Comparison of ENCODE assay signal across 28 cellular contexts in genomic region chr7:117766915-117767314, GRCh38.
"Had no signal": no experiment of that assay in that cellular context is flagged by ENCODE, and none has a peak within 500 bp of the region (broad histone marks: within the 10 kb centered on the region; RNA-seq: fewer than 3 reads in every experiment).

No MANE protein-coding gene starts in this region.

- H3K27me3 ChIP-seq: colonic mucosa, esophagus squamous epithelium, left lung, neural progenitor cell, right atrium auricular region, transverse colon, upper lobe of right lung, vagina had no signal

- H3K4me3 ChIP-seq: colonic mucosa, esophagus squamous epithelium, left lung, neural progenitor cell, prostate gland, right atrium auricular region, smooth muscle cell, thoracic aorta, transverse colon, upper lobe of right lung, vagina had no signal

- ATAC-seq: left lung; naive thymus-derived CD4-positive, alpha-beta T cell; sciatic nerve; stimulated activated naive CD8-positive, alpha-beta T cell treated with anti-CD3 and anti-CD28 coated beads, Interleukin-15, amount 100 ng/mL, for 72 hours; upper lobe of right lung had no signal

- H3K36me3 Mint-ChIP-seq: naive thymus-derived CD4-positive, alpha-beta T cell had no signal

- H3K4me1 Mint-ChIP-seq: naive thymus-derived CD4-positive, alpha-beta T cell; nephron; neural progenitor cell; stimulated activated naive CD8-positive, alpha-beta T cell treated with anti-CD3 and anti-CD28 coated beads, Interleukin-15, amount 100 ng/mL, for 72 hours had no signal

- H3K9me3 Mint-ChIP-seq: nephron, neural progenitor cell had no signal

- H3K4me3 Mint-ChIP-seq: dendritic cell treated with granulocyte-macrophage colony-stimulating factor and Interleukin-4, amounts not matched to agents 40 ng/mL and 50 ng/mL, for 4 days; naive thymus-derived CD4-positive, alpha-beta T cell; nephron; neural progenitor cell; stimulated activated naive CD8-positive, alpha-beta T cell treated with anti-CD3 and anti-CD28 coated beads, Interleukin-15, amount 100 ng/mL, for 72 hours had no signal

- H3K9me3 ChIP-seq: colonic mucosa, esophagus squamous epithelium, left lung, prostate gland, right atrium auricular region, thoracic aorta, transverse colon, upper lobe of right lung, vagina had no signal

- H3K4me1 ChIP-seq: colonic mucosa, esophagus squamous epithelium, left lung, neural progenitor cell, prostate gland, transverse colon, upper lobe of right lung, vagina had no signal

- H3K36me3 ChIP-seq: colonic mucosa, left lung, neural progenitor cell, prostate gland, right atrium auricular region, transverse colon, upper lobe of right lung, vagina had no signal

- DNase-seq: colonic mucosa; effector memory CD4-positive, alpha-beta T cell; erythroblast; esophagus squamous epithelium; foreskin melanocyte; kidney; left lung; mesendoderm; midbrain; naive thymus-derived CD4-positive, alpha-beta T cell; stimulated activated CD4-positive, alpha-beta T cell treated with anti-CD3 and anti-CD28 coated beads, Interleukin-12 subunit alpha, Interleukin-12 subunit beta, amount 100 ng/mL, for 4 hours; stimulated activated CD4-positive, alpha-beta T cell treated with anti-CD3 and anti-CD28 coated beads, Interleukin-1b, Interleukin-23, amount 100 ng/mL, for 48 hours; stimulated activated CD4-positive, alpha-beta T cell treated with anti-CD3 and anti-CD28 coated beads, Interleukin-4, amount 100 ng/mL, for 1 hour; stimulated activated CD8-positive, alpha-beta memory T cell treated with anti-CD3 and anti-CD28 coated beads, Interleukin-4, amount 100 ng/mL, for 48 hours; stimulated activated naive CD4-positive, alpha-beta T cell; stimulated activated naive CD8-positive, alpha-beta T cell treated with anti-CD3 and anti-CD28 coated beads, Interleukin-15, amount 100 ng/mL, for 72 hours; transverse colon; upper lobe of right lung had no signal

- H3K27ac ChIP-seq: colonic mucosa, esophagus squamous epithelium, left lung, neural progenitor cell, parathyroid adenoma, prostate gland, right atrium auricular region, thoracic aorta, transverse colon, upper lobe of right lung, vagina had no signal

- H3K27ac Mint-ChIP-seq: dendritic cell treated with granulocyte-macrophage colony-stimulating factor and Interleukin-4, amounts not matched to agents 40 ng/mL and 50 ng/mL, for 4 days; naive thymus-derived CD4-positive, alpha-beta T cell; nephron; neural progenitor cell; stimulated activated naive CD8-positive, alpha-beta T cell treated with anti-CD3 and anti-CD28 coated beads, Interleukin-15, amount 100 ng/mL, for 72 hours had no signal
